ENCODE assay signal across 8 cellular contexts in the genomic region with DNA sequence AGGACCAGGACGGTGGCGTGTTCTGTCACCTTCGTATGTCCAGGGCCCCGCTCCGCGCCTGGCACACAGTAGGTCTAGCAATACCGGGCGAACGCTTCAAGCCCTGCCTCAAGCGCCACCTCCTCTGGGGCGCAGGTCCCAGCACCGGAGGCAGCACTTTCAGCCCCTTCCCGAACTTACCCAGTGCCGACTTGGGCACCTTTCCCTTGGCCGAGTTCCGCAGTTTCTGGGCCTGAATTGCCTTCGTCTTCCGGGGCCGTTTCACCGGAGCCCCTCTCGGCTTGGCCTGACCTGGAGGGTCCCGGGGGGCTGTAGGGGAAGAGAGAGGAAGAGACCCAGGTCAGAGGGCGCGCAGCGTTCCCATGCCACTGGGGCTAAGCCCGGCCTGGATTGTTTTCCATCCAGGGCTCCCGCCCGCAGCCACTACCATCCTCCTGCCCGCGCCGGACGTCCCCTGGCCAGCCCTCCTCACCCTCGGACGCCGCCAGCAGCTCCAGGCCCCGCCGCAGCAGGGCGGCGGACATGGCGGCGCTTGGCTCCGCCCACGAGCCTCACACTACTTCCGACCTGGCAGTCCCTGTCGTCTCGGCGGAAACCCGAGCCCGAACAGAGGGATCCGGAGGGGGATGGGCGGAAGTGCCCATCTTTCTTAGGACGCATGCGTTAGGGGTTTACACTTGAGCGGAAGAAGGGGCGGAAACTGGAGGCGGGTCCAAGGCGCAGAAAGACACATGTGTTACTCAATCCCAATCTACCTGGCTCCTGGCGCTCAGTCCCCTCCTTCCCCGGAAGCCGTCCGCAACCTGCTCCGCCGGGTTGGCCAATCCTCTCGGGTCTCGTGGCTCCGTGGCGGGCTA. TPM values are rescaled to one million over a fixed set of nuclear protein-coding genes. Genes with fewer than 3 reads are reported as not detected.
DNase-seq lines count a peak whose midpoint lies in the region; ATAC-seq and TF ChIP-seq lines count a peak whose summit lies in the region.

A gene with protein sequence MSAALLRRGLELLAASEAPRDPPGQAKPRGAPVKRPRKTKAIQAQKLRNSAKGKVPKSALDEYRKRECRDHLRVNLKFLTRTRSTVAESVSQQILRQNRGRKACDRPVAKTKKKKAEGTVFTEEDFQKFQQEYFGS (minus strand): TSS at position 534 of the 857 bp plus-strand sequence. CDS start 10 bp downstream, at position 524.

- H3K4me1 ChIP-seq in spleen, result peaks cover 51 to 75% (median 66%) of the 10 kb centered on the region in 6 donors

- H3K4me3 Mint-ChIP-seq in central memory CD8-positive, alpha-beta T cell, result peak within 1 kb of the TSS; percentile 98

- H3K27me3 Mint-ChIP-seq in central memory CD8-positive, alpha-beta T cell, result no peaks in the 10 kb centered on the region

- H3K27ac ChIP-seq in spleen, result peak within 1 kb of the TSS; percentile 81 to 99 (median 93)

- peaks cover 46% of the 10 kb centered on the region for H3K4me1 Mint-ChIP-seq in central memory CD8-positive, alpha-beta T cell

- no peaks in the 10 kb centered on the region for H3K9me3 ChIP-seq in spleen

- TF ChIP-seq CTCF in spleen (IDR thresholded peaks at IDR 0.05 in 8 of 11, conservative IDR thresholded peaks at IDR 0.05 in 3 of 11), result peak in 4 of 11 experiments; percentile 3 to 25 (median 19)

- DNase-seq in AG08396 (ENCODE audit: low spot score), result peak; percentile 96
- DNase-seq in NCI-H446 (lab: John Stamatoyannopoulos, UW), result peak; percentile 96 to 99
- peak; percentile 99 for DNase-seq in activated CD4-positive, CD25-positive, alpha-beta regulatory T cell treated with anti-CD3 and anti-CD28 coated beads, Interleukin-2, amount 50 U/mL, for 16 hours (ENCODE audit: low read depth, low spot score)
- DNase-seq in central memory CD8-positive, alpha-beta T cell (ENCODE audit: low spot score in 2 of 2), result peak; percentile 97 to 99
- peak; percentile 100 for DNase-seq in inferior parietal cortex (ENCODE audit: extremely low spot score)
- DNase-seq in spleen, result peak; percentile 100

- H3K36me3 ChIP-seq in spleen, result peaks cover 0 to 41% (median 16%) of the 10 kb centered on the region in 6 donors

- no peaks in the 10 kb centered on the region for H3K27me3 ChIP-seq in spleen (replicated peaks in 1 of 7)

- no peaks in the 10 kb centered on the region for H3K9me3 Mint-ChIP-seq in central memory CD8-positive, alpha-beta T cell

- intact Hi-C loops in spleen (cut with DNase I; ENCODE audit: low total_unique reads), result loop anchor here (5.0 kb wide), 1 partner anchor 815 kb away; a partner anchor contains a TSS

- H3K36me3 Mint-ChIP-seq in central memory CD8-positive, alpha-beta T cell (ENCODE audit: insufficient read depth), result peaks cover 26% of the 10 kb centered on the region

- WGBS in spleen, 5 donors, result 0 to 1% (median 0%) methylated on average over 55 to 67 of the region's 67 CpGs

- peak within 1 kb of the TSS; percentile 59 to 87 (median 72) for H3K4me3 ChIP-seq in spleen

- ATAC-seq in GM19023 (IDR thresholded peaks at IDR 0.05; ENCODE audit: unreplicated experiment) (peak; percentile 80), HG03280 (IDR thresholded peaks at IDR 0.05; ENCODE audit: unreplicated experiment) (peak; percentile 74)
- peak; percentile 91 for ATAC-seq in central memory CD8-positive, alpha-beta T cell (replicated peaks; ENCODE audit: extremely low read depth, poor library complexity, severe bottlenecking)

- peak in 1 of 3 donors; percentile 72 for TF ChIP-seq POLR2A in spleen (IDR thresholded peaks at IDR 0.05)

- H3K27ac Mint-ChIP-seq in central memory CD8-positive, alpha-beta T cell (ENCODE audit: low read depth), result peak within 1 kb of the TSS; percentile 84

RNA-seq across cellular contexts. Expression of the gene that starts here (rescaled TPM):
- total RNA-seq in spleen, result 100 to 1,000 TPM in 2 of 7 donors, 10 to 100 TPM in 5; 55.8 to 147 (median 57.3) TPM
- polyA plus RNA-seq in spleen, result 100 to 1,000 TPM; 154 to 210 (median 181) TPM

Comparison
In these comparisons a context has a peak if more than half of its experiments do, and no peak if none do; other contexts are left out.
1. Peak in every context shown above with its lines: DNase-seq, ATAC-seq, H3K4me3 ChIP-seq and H3K27ac ChIP-seq.